1 cellular context compared by ENCODE assay signal in the genomic region with DNA sequence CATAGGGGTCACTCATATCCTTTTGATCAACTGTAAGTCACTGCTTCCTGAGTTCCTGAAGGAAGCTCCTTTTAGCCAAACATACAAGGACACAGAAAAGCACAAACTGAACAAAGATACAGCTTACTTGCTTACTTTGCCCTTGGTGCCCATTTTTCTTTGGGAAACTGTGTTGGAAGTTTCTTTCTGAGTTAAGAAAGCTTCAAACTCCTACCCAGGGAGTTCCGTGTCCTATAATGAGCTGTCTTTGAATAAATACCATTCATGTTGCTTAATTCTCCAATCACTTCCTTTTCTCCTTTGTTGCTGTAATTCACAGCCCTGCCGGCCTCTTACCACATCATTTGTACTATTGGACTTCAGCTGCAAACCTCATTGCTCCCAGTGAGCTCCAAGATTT.
TF ChIP-seq lines count a peak whose summit lies in the region.

Gene ADH4, minus strand, starts transcription at position 228 of the 400 bp plus-strand sequence. Its CDS starts 75 bp downstream, at position 153.

TF ChIP-seq in HepG2, 621 proteins besides CTCF, POLR2A, EP300 and RAD21 (continued from another document and continues in another):
- TF ChIP-seq TFAP4 (IDR thresholded peaks at IDR 0.05; ENCODE audit: borderline replicate concordance, low read depth) (peak; percentile 74), GATAD2A (CRISPR knock-in tag; IDR thresholded peaks at IDR 0.05) (peak; percentile 69), CREB1 (IDR thresholded peaks at IDR 0.05) (no peak), CREB1 (CRISPR knock-in tag; IDR thresholded peaks at IDR 0.05) (peak; percentile 32), ZNF558 (CRISPR knock-in tag; IDR thresholded peaks at IDR 0.05; ENCODE audit: borderline replicate concordance) (no peak), THAP11 (CRISPR knock-in tag; IDR thresholded peaks at IDR 0.05) (0 out of 2 replicates have a peak, but pooled peaks have one; percentile 35), RBFOX2 (IDR thresholded peaks at IDR 0.05; ENCODE audit: low read depth, low read length) (peak; percentile 59; the same call in 1 of the 2 replicates), ZBTB7A (CRISPR knock-in tag; IDR thresholded peaks at IDR 0.05) (no peak), ZNF225 (CRISPR knock-in tag; IDR thresholded peaks at IDR 0.05) (no peak), HMGA1 (CRISPR knock-in tag; conservative IDR thresholded peaks at IDR 0.05) (no peak), ZNF512 (CRISPR knock-in tag; IDR thresholded peaks at IDR 0.05) (no peak), REPIN1 (CRISPR knock-in tag; IDR thresholded peaks at IDR 0.05; ENCODE audit: borderline replicate concordance, low read depth) (no peak), BATF2 (CRISPR knock-in tag; IDR thresholded peaks at IDR 0.05) (no peak), ZNF564 (CRISPR knock-in tag; IDR thresholded peaks at IDR 0.05) (no peak), ZNF567 (CRISPR knock-in tag; IDR thresholded peaks at IDR 0.05; ENCODE audit: borderline replicate concordance) (no peak), NAIF1 (CRISPR knock-in tag; IDR thresholded peaks at IDR 0.05; ENCODE audit: borderline replicate concordance) (no peak), ZSCAN12 (CRISPR knock-in tag; IDR thresholded peaks at IDR 0.05) (no peak), ZNF501 (CRISPR knock-in tag; IDR thresholded peaks at IDR 0.05) (no peak), ONECUT2 (CRISPR knock-in tag; IDR thresholded peaks at IDR 0.05) (0 out of 2 replicates have a peak, but pooled peaks have one; percentile 22), MEIS2 (CRISPR knock-in tag; IDR thresholded peaks at IDR 0.05) (no peak), NFIC (IDR thresholded peaks at IDR 0.05; ENCODE audit: low read length) (no peak; the same call in 1 of the 2 replicates), AHR (CRISPR knock-in tag; IDR thresholded peaks at IDR 0.05) (no peak), ZNF3 (CRISPR knock-in tag; IDR thresholded peaks at IDR 0.05) (no peak), JUN (CRISPR knock-in tag; IDR thresholded peaks at IDR 0.05) (no peak), ZBTB8A (CRISPR knock-in tag; IDR thresholded peaks at IDR 0.05; ENCODE audit: borderline replicate concordance, low read depth) (no peak), POLR2G (IDR thresholded peaks at IDR 0.05; ENCODE audit: low read depth, low read length) (peak; percentile 73), ZNF44 (CRISPR knock-in tag; IDR thresholded peaks at IDR 0.05) (no peak), HES4 (CRISPR knock-in tag; IDR thresholded peaks at IDR 0.05; ENCODE audit: borderline replicate concordance) (no peak), SSRP1 (CRISPR knock-in tag; IDR thresholded peaks at IDR 0.05) (no peak), NFKB2 (CRISPR knock-in tag; IDR thresholded peaks at IDR 0.05; ENCODE audit: borderline replicate concordance) (no peak), ZNF451 (CRISPR knock-in tag; IDR thresholded peaks at IDR 0.05) (no peak), ELF3 (CRISPR knock-in tag; IDR thresholded peaks at IDR 0.05) (peak; percentile 71), HDAC1 (CRISPR knock-in tag; IDR thresholded peaks at IDR 0.05) (0 out of 2 replicates have a peak, but pooled peaks have one; percentile 35), HOXA5 (CRISPR knock-in tag; IDR thresholded peaks at IDR 0.05) (0 out of 2 replicates have a peak, but pooled peaks have one; percentile 70), ZFP37 (CRISPR knock-in tag; IDR thresholded peaks at IDR 0.05; ENCODE audit: borderline replicate concordance) (no peak), TCF7 (IDR thresholded peaks at IDR 0.05; ENCODE audit: low read depth) (peak; percentile 73), ZNF280B (CRISPR knock-in tag; IDR thresholded peaks at IDR 0.05; ENCODE audit: borderline replicate concordance) (no peak)
- TF ChIP-seq, protein P1, sequence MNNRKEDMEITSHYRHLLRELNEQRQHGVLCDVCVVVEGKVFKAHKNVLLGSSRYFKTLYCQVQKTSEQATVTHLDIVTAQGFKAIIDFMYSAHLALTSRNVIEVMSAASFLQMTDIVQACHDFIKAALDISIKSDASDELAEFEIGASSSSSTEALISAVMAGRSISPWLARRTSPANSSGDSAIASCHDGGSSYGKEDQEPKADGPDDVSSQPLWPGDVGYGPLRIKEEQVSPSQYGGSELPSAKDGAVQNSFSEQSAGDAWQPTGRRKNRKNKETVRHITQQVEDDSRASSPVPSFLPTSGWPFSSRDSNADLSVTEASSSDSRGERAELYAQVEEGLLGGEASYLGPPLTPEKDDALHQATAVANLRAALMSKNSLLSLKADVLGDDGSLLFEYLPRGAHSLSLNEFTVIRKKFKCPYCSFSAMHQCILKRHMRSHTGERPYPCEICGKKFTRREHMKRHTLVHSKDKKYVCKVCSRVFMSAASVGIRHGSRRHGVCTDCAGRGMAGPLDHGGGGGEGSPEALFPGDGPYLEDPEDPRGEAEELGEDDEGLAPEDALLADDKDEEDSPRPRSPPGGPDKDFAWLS (CRISPR knock-in tag; IDR thresholded peaks at IDR 0.05; ENCODE audit: borderline replicate concordance), result no peak
- TF ChIP-seq, protein P2, sequence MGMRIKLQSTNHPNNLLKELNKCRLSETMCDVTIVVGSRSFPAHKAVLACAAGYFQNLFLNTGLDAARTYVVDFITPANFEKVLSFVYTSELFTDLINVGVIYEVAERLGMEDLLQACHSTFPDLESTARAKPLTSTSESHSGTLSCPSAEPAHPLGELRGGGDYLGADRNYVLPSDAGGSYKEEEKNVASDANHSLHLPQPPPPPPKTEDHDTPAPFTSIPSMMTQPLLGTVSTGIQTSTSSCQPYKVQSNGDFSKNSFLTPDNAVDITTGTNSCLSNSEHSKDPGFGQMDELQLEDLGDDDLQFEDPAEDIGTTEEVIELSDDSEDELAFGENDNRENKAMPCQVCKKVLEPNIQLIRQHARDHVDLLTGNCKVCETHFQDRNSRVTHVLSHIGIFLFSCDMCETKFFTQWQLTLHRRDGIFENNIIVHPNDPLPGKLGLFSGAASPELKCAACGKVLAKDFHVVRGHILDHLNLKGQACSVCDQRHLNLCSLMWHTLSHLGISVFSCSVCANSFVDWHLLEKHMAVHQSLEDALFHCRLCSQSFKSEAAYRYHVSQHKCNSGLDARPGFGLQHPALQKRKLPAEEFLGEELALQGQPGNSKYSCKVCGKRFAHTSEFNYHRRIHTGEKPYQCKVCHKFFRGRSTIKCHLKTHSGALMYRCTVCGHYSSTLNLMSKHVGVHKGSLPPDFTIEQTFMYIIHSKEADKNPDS (CRISPR knock-in tag; IDR thresholded peaks at IDR 0.05), result no peak
- TF ChIP-seq, protein P3, sequence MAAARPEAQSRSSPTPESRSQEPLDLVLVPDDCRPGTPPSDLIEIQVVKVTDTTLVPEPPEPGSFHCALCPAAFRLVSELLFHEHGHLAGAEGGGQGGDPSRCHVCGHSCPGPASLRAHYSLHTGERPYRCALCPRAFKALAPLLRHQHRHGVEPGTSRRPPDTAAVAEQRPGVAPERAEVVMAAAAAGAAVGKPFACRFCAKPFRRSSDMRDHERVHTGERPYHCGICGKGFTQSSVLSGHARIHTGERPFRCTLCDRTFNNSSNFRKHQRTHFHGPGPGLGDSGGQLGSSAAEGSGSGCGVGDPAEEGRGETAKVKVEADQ (CRISPR knock-in tag; IDR thresholded peaks at IDR 0.05; ENCODE audit: borderline replicate concordance), result no peak
- TF ChIP-seq, protein P4, sequence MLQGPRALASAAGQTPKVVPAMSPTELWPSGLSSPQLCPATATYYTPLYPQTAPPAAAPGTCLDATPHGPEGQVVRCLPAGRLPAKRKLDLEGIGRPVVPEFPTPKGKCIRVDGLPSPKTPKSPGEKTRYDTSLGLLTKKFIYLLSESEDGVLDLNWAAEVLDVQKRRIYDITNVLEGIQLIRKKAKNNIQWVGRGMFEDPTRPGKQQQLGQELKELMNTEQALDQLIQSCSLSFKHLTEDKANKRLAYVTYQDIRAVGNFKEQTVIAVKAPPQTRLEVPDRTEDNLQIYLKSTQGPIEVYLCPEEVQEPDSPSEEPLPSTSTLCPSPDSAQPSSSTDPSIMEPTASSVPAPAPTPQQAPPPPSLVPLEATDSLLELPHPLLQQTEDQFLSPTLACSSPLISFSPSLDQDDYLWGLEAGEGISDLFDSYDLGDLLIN (CRISPR knock-in tag; IDR thresholded peaks at IDR 0.05; ENCODE audit: borderline replicate concordance), result no peak
- TF ChIP-seq, protein P5, sequence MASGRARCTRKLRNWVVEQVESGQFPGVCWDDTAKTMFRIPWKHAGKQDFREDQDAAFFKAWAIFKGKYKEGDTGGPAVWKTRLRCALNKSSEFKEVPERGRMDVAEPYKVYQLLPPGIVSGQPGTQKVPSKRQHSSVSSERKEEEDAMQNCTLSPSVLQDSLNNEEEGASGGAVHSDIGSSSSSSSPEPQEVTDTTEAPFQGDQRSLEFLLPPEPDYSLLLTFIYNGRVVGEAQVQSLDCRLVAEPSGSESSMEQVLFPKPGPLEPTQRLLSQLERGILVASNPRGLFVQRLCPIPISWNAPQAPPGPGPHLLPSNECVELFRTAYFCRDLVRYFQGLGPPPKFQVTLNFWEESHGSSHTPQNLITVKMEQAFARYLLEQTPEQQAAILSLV (CRISPR knock-in tag; IDR thresholded peaks at IDR 0.05; ENCODE audit: borderline replicate concordance), result no peak
- TF ChIP-seq, protein P6, sequence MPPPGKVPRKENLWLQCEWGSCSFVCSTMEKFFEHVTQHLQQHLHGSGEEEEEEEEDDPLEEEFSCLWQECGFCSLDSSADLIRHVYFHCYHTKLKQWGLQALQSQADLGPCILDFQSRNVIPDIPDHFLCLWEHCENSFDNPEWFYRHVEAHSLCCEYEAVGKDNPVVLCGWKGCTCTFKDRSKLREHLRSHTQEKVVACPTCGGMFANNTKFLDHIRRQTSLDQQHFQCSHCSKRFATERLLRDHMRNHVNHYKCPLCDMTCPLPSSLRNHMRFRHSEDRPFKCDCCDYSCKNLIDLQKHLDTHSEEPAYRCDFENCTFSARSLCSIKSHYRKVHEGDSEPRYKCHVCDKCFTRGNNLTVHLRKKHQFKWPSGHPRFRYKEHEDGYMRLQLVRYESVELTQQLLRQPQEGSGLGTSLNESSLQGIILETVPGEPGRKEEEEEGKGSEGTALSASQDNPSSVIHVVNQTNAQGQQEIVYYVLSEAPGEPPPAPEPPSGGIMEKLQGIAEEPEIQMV (CRISPR knock-in tag; IDR thresholded peaks at IDR 0.05; ENCODE audit: low read depth), result no peak
- TF ChIP-seq, protein P7, sequence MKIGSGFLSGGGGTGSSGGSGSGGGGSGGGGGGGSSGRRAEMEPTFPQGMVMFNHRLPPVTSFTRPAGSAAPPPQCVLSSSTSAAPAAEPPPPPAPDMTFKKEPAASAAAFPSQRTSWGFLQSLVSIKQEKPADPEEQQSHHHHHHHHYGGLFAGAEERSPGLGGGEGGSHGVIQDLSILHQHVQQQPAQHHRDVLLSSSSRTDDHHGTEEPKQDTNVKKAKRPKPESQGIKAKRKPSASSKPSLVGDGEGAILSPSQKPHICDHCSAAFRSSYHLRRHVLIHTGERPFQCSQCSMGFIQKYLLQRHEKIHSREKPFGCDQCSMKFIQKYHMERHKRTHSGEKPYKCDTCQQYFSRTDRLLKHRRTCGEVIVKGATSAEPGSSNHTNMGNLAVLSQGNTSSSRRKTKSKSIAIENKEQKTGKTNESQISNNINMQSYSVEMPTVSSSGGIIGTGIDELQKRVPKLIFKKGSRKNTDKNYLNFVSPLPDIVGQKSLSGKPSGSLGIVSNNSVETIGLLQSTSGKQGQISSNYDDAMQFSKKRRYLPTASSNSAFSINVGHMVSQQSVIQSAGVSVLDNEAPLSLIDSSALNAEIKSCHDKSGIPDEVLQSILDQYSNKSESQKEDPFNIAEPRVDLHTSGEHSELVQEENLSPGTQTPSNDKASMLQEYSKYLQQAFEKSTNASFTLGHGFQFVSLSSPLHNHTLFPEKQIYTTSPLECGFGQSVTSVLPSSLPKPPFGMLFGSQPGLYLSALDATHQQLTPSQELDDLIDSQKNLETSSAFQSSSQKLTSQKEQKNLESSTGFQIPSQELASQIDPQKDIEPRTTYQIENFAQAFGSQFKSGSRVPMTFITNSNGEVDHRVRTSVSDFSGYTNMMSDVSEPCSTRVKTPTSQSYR (CRISPR knock-in tag; IDR thresholded peaks at IDR 0.05; ENCODE audit: borderline replicate concordance), result no peak
